ENCODE assay signal across 1 cellular context in the genomic region with DNA sequence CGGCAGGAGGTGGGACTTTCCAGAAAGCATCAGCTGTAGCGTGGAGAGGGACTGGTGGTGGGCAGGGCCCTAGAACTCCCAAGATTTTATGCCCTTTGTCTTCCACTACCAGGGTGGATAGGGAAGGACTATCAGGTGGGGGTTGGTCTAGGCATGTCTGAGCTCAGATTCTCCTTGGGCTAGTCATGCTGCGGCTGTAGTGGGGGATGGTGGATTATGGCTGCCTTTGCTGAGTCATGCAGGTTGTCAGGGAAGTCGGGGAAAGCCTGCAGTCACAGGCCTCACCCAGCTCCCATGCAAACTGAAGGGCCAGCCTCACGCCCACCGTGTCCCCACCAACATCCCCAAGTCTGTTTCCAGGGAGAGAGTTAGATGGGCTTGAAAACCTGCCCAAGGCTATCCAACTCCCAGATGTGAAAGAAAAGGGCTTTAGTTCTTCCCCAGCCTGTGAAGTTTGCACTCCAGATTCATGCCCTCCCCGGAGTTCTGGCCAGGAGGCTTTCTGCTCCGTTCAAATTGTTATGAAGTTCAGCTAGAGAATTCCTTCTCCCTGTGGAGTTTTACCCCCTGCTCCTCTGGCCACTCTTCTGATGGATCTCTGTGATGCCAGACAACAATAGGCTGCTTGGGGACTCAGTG.
TF ChIP-seq lines count a peak whose summit lies in the region.

No MANE protein-coding gene starts in this region.

TF ChIP-seq in H1, 55 proteins besides CTCF, POLR2A, EP300 and RAD21 (continued from another document):
- TF ChIP-seq, protein P1, sequence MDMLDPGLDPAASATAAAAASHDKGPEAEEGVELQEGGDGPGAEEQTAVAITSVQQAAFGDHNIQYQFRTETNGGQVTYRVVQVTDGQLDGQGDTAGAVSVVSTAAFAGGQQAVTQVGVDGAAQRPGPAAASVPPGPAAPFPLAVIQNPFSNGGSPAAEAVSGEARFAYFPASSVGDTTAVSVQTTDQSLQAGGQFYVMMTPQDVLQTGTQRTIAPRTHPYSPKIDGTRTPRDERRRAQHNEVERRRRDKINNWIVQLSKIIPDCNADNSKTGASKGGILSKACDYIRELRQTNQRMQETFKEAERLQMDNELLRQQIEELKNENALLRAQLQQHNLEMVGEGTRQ (IDR thresholded peaks at IDR 0.05; ENCODE audit: low read length): no peak
- TF ChIP-seq EZH2 (IDR thresholded peaks at IDR 0.05; ENCODE audit: low read depth, low read length, severe bottlenecking) (no peak), SP2 (IDR thresholded peaks at IDR 0.05; ENCODE audit: low read length) (no peak), JUND (IDR thresholded peaks at IDR 0.05; ENCODE audit: low read length) (peak; percentile 59; the same call in 1 of the 2 replicates), YY1 (IDR thresholded peaks at IDR 0.05; ENCODE audit: low read depth, low read length) (0 out of 2 replicates have a peak, but pooled peaks have one; percentile 24), MAX (IDR thresholded peaks at IDR 0.05) (peak; percentile 37; the same call in 1 of the 2 replicates), MAFK (IDR thresholded peaks at IDR 0.05; ENCODE audit: low read depth, low read length) (peak; percentile 92), POU5F1 (IDR thresholded peaks at IDR 0.05; ENCODE audit: low read depth, low read length) (no peak), GABPA (IDR thresholded peaks at IDR 0.05; ENCODE audit: borderline replicate concordance, insufficient read depth, low read length) (no peak), GTF2F1 (IDR thresholded peaks at IDR 0.05; ENCODE audit: borderline replicate concordance, low read depth, low read length) (peak; percentile 50; the same call in 1 of the 2 replicates), BACH1 (IDR thresholded peaks at IDR 0.05; ENCODE audit: low read length) (peak; percentile 98), NRF1 (IDR thresholded peaks at IDR 0.05; ENCODE audit: low read depth, low read length) (no peak), BRCA1 (IDR thresholded peaks at IDR 0.05; ENCODE audit: low read depth, low read length) (no peak), JUN (IDR thresholded peaks at IDR 0.05; ENCODE audit: low read depth, low read length) (no peak), ZNF274 (IDR thresholded peaks at IDR 0.05; ENCODE audit: borderline replicate concordance, extremely low read depth, low read length) (no peak)
- TF ChIP-seq, protein P2, sequence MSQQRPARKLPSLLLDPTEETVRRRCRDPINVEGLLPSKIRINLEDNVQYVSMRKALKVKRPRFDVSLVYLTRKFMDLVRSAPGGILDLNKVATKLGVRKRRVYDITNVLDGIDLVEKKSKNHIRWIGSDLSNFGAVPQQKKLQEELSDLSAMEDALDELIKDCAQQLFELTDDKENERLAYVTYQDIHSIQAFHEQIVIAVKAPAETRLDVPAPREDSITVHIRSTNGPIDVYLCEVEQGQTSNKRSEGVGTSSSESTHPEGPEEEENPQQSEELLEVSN (IDR thresholded peaks at IDR 0.05): no peak
